8 cellular contexts compared by ENCODE assay signal in genomic region chr16:84738255-84739038, GRCh38. TPM values are rescaled to one million over a fixed set of nuclear protein-coding genes. Genes with fewer than 3 reads are reported as not detected.
DNase-seq lines count a peak whose midpoint lies in the region; ATAC-seq, FAIRE-seq and TF ChIP-seq lines count a peak whose summit lies in the region.

No MANE protein-coding gene starts in this region.

- H4K91ac ChIP-seq in H9 (ENCODE audit: insufficient read length, low read depth, low read length) = no peak overlapping the region

- no CpG with 5 or more reads among the region's 8 CpGs for WGBS in H9 (ENCODE audit: extremely low coverage, insufficient read length, low lambda C conversion rate)
- 33% methylated on average over 8 of the region's 8 CpGs for WGBS in hepatocyte (ENCODE audit: low lambda C conversion rate, missing lambda C conversion rate)
- 9 to 27% (median 13%) methylated on average over 8 of the region's 8 CpGs for WGBS in small intestine, 3 donors

- no peak overlapping the region for H2BK12ac ChIP-seq in H9 (ENCODE audit: insufficient read length, low read depth, low read length)

- no peak overlapping the region for H4K5ac ChIP-seq in H9 (ENCODE audit: insufficient read length, low read depth, low read length)

- no peak overlapping the region for H3K56ac ChIP-seq in H9 (ENCODE audit: insufficient read length, low read depth, low read length)

- DNase-seq in ELF-1 (ENCODE audit: low read depth, low spot score) = peak; percentile 88
- peak; percentile 79 for DNase-seq in H9
- DNase-seq in NCI-H1092 treated with DMSO at 0.1 percent for 48 hours (lab: John Stamatoyannopoulos, UW) = peak; percentile 70
- DNase-seq in T1000 (lab: John Stamatoyannopoulos, UW) = peak; percentile 21
- peak; percentile 81 for DNase-seq in astrocyte of the hippocampus (ENCODE audit: low read depth, low spot score)
- peak; percentile 89 for DNase-seq in hepatocyte (ENCODE audit: low spot score)
- DNase-seq in small intestine = peak; percentile 96

- no peak overlapping the region for H2AK5ac ChIP-seq in H9 (ENCODE audit: insufficient read length, low read length)

- H3K4me3 ChIP-seq in hepatocyte (no peak overlapping the region), small intestine (ENCODE audit: low read depth in 1 of 2, low read length in 2 of 2) (no peak overlapping the region)

- no peak overlapping the region for H3K23ac ChIP-seq in H9 (ENCODE audit: insufficient read length, low read depth, low read length)

- H3K9me3 ChIP-seq in H9 (ENCODE audit: control insufficient read depth, low read depth, low read length) (no peaks in the 10 kb centered on the region), hepatocyte (ENCODE audit: low read depth) (no peaks in the 10 kb centered on the region), small intestine (ENCODE audit: control insufficient read depth, low read depth) (no peaks in the 10 kb centered on the region)

- peak; percentile 94 for TF ChIP-seq CTCF in H9 (conservative IDR thresholded peaks at IDR 0.05)
- TF ChIP-seq CTCF in hepatocyte (IDR thresholded peaks at IDR 0.05; ENCODE audit: poor library complexity) = peak; percentile 80

- FAIRE-seq in small intestine (lab: Jason Lieb, UNC) = no peak

- no peak overlapping the region for H3K4ac ChIP-seq in H9 (ENCODE audit: low read depth, low read length)

- H4K20me1 ChIP-seq in H9 (ENCODE audit: control insufficient read depth, insufficient read depth, insufficient read length) (peaks cover 7% of the 10 kb centered on the region), hepatocyte (ENCODE audit: insufficient read depth, poor library complexity, severe bottlenecking) (peaks cover 18% of the 10 kb centered on the region)

- no peak overlapping the region for H4K8ac ChIP-seq in H9 (replicated peaks; ENCODE audit: insufficient read length, low read depth, low read length)

- peaks cover 60 to 71% of the 10 kb centered on the region in 2 experiments for H3K4me1 Mint-ChIP-seq in H9

- no peak overlapping the region for H3K14ac ChIP-seq in H9 (ENCODE audit: insufficient read depth, low read length)

- no peak overlapping the region for H3K9ac ChIP-seq in H9 (ENCODE audit: extremely low read depth, insufficient read length, low read length)

- no peaks in the 10 kb centered on the region for H3K23me2 ChIP-seq in H9 (ENCODE audit: insufficient read length, low read depth, low read length, poor library complexity, severe bottlenecking)

- H2BK120ac ChIP-seq in H9 (ENCODE audit: low read depth, low read length, poor library complexity, severe bottlenecking) = no peak overlapping the region

- H3K4me1 ChIP-seq in H9 (ENCODE audit: insufficient read depth, low read length) (peaks cover 9% of the 10 kb centered on the region; the same call in 1 of the 2 replicates), hepatocyte (ENCODE audit: insufficient read depth) (peaks cover 13% of the 10 kb centered on the region), small intestine (ENCODE audit: control insufficient read depth in 2 of 2, insufficient read depth in 1 of 2, low read depth in 1 of 2, low read length in 1 of 2) (peaks cover 4 to 8% of the 10 kb centered on the region in 2 donors)

- H2BK5ac ChIP-seq in H9 (ENCODE audit: insufficient read length, low read length) = no peak overlapping the region

- no peak overlapping the region for H3T11ph ChIP-seq in H9 (ENCODE audit: low read length)

- H3K27ac ChIP-seq in H9 (ENCODE audit: insufficient read length, low read depth, low read length) (no peak overlapping the region), hepatocyte (peak overlapping the region; percentile 4), small intestine (ENCODE audit: low read depth in 1 of 2, low read length in 1 of 2) (peak overlapping the region; percentile 58 to 59)

- no peaks in the 10 kb centered on the region for H3K9me2 ChIP-seq in hepatocyte (replicated peaks; ENCODE audit: insufficient read depth)

- no peak overlapping the region for H2BK15ac ChIP-seq in H9 (ENCODE audit: low read depth, low read length)

- no peak overlapping the region; a peak in 1 of 5 replicates for H3K4me3 Mint-ChIP-seq in H9

- peak overlapping the region in 2 of 3 experiments; percentile 13 to 39; a peak in 3 of 7 replicates for H3K27ac Mint-ChIP-seq in H9

- no peaks in the 10 kb centered on the region for H3K27me3 ChIP-seq in H9 (ENCODE audit: insufficient read depth, low read length)
- H3K27me3 ChIP-seq in hepatocyte = no peaks in the 10 kb centered on the region
- H3K27me3 ChIP-seq in small intestine (ENCODE audit: control insufficient read depth in 2 of 2, insufficient read depth in 2 of 2, low read length in 2 of 2) = no peaks in the 10 kb centered on the region

- ATAC-seq in HG02623 (IDR thresholded peaks at IDR 0.05; ENCODE audit: unreplicated experiment) = no peak

- H3K18ac ChIP-seq in H9 (ENCODE audit: insufficient read length, low read depth, low read length) = no peak overlapping the region

- peaks cover 33% of the 10 kb centered on the region; the same call in 1 of the 2 replicates for H3K79me2 ChIP-seq in H9 (ENCODE audit: insufficient read depth, low read length)
- peaks cover 94% of the 10 kb centered on the region for H3K79me2 ChIP-seq in hepatocyte

- H3K36me3 Mint-ChIP-seq in H9 (ENCODE audit: insufficient read depth in 1 of 3, low read depth in 3 of 3) = peaks cover 3 to 41% (median 24%) of the 10 kb centered on the region in 3 experiments; a peak in 5 of 7 replicates

- H3K36me3 ChIP-seq in hepatocyte (replicated peaks; ENCODE audit: insufficient read depth, low read depth) = no peaks in the 10 kb centered on the region
- peaks cover 3 to 9% of the 10 kb centered on the region in 2 donors for H3K36me3 ChIP-seq in small intestine (ENCODE audit: control insufficient read depth in 2 of 2, insufficient read depth in 2 of 2, low read length in 2 of 2)

- H3K27me3 Mint-ChIP-seq in H9 (ENCODE audit: low read depth) = no peaks in the 10 kb centered on the region

- peaks cover 8% of the 10 kb centered on the region for H3K79me1 ChIP-seq in H9 (ENCODE audit: insufficient read depth, low read depth, low read length, poor library complexity, severe bottlenecking)

- H2BK20ac ChIP-seq in H9 (ENCODE audit: low read depth, low read length, poor library complexity, severe bottlenecking) = no peak overlapping the region

- H3K4me2 ChIP-seq in H9 (ENCODE audit: insufficient read depth, insufficient read length, low read length) (no peak overlapping the region), hepatocyte (peak overlapping the region; percentile 31)

- H3K9me3 Mint-ChIP-seq in H9 = peaks cover 0 to 3% of the 10 kb centered on the region in 2 experiments; a peak in 1 of 5 replicates

- H2AFZ ChIP-seq in H9 (ENCODE audit: low read length) = no peak overlapping the region
- H2AFZ ChIP-seq in hepatocyte = no peak overlapping the region

RNA-seq across cellular contexts. Expression of gene USP10, which starts 38.6 kb away (rescaled TPM):
- total RNA-seq in H9 (2021) (203 and 205 TPM in 2 replicates), hepatocyte (50.3 and 53.1 TPM in 2 replicates)
- polyA plus RNA-seq in hepatocyte (54.8 and 62.4 TPM in 2 replicates), small intestine (10 to 100 TPM; 22.4 to 38.6 (median 25.7) TPM)

Comparison
In these comparisons a context has a peak if more than half of its experiments do, and no peak if none do; other contexts are left out.
1. DNase-seq: peak in every context shown above with its lines; median percentile 96 in small intestine; 89 in hepatocyte; 88 in ELF-1; 81 in astrocyte of the hippocampus; 79 in H9; 70 in NCI-H1092 treated with DMSO at 0.1 percent for 48 hours; 21 in T1000.